19 cellular contexts compared by ENCODE assay signal in genomic region chr2:28414583-28414982, GRCh38. TPM values are rescaled to one million over a fixed set of nuclear protein-coding genes. Genes with fewer than 3 reads are reported as not detected.
DNase-seq lines count a peak whose midpoint lies in the region; ATAC-seq, FAIRE-seq and TF ChIP-seq lines count a peak whose summit lies in the region.
"Had no signal": no experiment of that assay in that cellular context is flagged by ENCODE, and none has a peak within 500 bp of the region (broad histone marks: within the 10 kb centered on the region; RNA-seq: fewer than 3 reads in every experiment).

No MANE protein-coding gene starts in this region.

- intact Hi-C loops in Right ventricle myocardium inferior (cut with DNase I), result no loop called here
- intact Hi-C loops in cardiac septum (cut with DNase I), result no loop called here
- intact Hi-C loops in transverse colon (cut with DNase I; ENCODE audit: low total_unique reads), result no loop called here

- no peak for FAIRE-seq in small intestine (lab: Jason Lieb, UNC)
- FAIRE-seq: islet of Langerhans had no signal

- no peak overlapping the region for H3K27ac ChIP-seq in mesenchymal stem cell (ENCODE audit: low read length, poor library complexity, severe bottlenecking)
- H3K27ac ChIP-seq in transverse colon, result peak overlapping the region; percentile 15 to 60 (median 46)
- no peak overlapping the region for H3K27ac ChIP-seq in small intestine (ENCODE audit: low read depth in 1 of 2, low read length in 1 of 2)
- H3K27ac ChIP-seq: KMS-11 had no signal

- no peak overlapping the region for H3K18ac ChIP-seq in mesenchymal stem cell (ENCODE audit: low read depth in 1 of 2, low read length in 2 of 2)

- no peak overlapping the region for H2AFZ ChIP-seq in mesenchymal stem cell (ENCODE audit: low read depth, low read length)

- no peak overlapping the region for H3K4ac ChIP-seq in mesenchymal stem cell (ENCODE audit: low read depth in 1 of 2, low read length in 2 of 2)

- H2BK5ac ChIP-seq in mesenchymal stem cell (ENCODE audit: low read depth, low read length, poor library complexity, severe bottlenecking), result no peak overlapping the region

- no peak overlapping the region for H2BK120ac ChIP-seq in mesenchymal stem cell (ENCODE audit: low read depth, low read length)

- DNase-seq in Right ventricle myocardium inferior (ENCODE audit: missing footprints), result no peak
- DNase-seq in cardiac septum (ENCODE audit: low spot score), result no peak
- peak; percentile 26 for DNase-seq in astrocyte of the spinal cord (ENCODE audit: low read depth, low spot score)
- DNase-seq in mesenchymal stem cell, result no peak
- no peak for DNase-seq in transverse colon
- no peak for DNase-seq in small intestine
- DNase-seq in mucosa of gallbladder (ENCODE audit: low spot score), result no peak
- DNase-seq: activated naive CD4-positive, alpha-beta T cell treated with anti-CD3 and anti-CD28 coated beads, Interleukin-2, amount 10 ng/mL, durations not matched to agents 7 days and 5 days; central memory CD4-positive, alpha-beta T cell; glutamatergic neuron; NCI-H1417 treated with DMSO at 0.1 percent for 48 hours; NCI-H510A treated with DMSO at 0.1 percent for 48 hours; stimulated activated CD4-positive, alpha-beta T cell treated with anti-CD3 and anti-CD28 coated beads, Interleukin-2, amount 100 ng/mL, for 24 hours; trophoblast cell had no signal

- H3K27me3 ChIP-seq in mesenchymal stem cell (ENCODE audit: control insufficient read depth in 1 of 2, insufficient read depth in 1 of 2, low read length in 2 of 2) (no peaks in the 10 kb centered on the region), transverse colon (no peaks in the 10 kb centered on the region), small intestine (ENCODE audit: control insufficient read depth in 2 of 2, insufficient read depth in 2 of 2, low read length in 2 of 2) (no peaks in the 10 kb centered on the region)

- H4K91ac ChIP-seq in mesenchymal stem cell (ENCODE audit: low read length), result no peak overlapping the region

- TF ChIP-seq POLR2A in transverse colon (IDR thresholded peaks at IDR 0.05), result no peak

- no peak overlapping the region for H3K4me3 ChIP-seq in astrocyte of the spinal cord (ENCODE audit: low read depth, low read length)
- H3K4me3 ChIP-seq in mesenchymal stem cell (ENCODE audit: insufficient read depth in 1 of 2, low read depth in 1 of 2, low read length in 2 of 2), result no peak overlapping the region
- no peak overlapping the region for H3K4me3 ChIP-seq in transverse colon
- H3K4me3 ChIP-seq in small intestine (ENCODE audit: low read depth in 1 of 2, low read length in 2 of 2), result no peak overlapping the region
- H3K4me3 ChIP-seq: prostate gland had no signal

- TF ChIP-seq CTCF in astrocyte of the spinal cord (IDR thresholded peaks at IDR 0.05; ENCODE audit: low read depth, low read length) (no peak), transverse colon (IDR thresholded peaks at IDR 0.05) (no peak)

- H3K4me1 ChIP-seq in mesenchymal stem cell (ENCODE audit: control insufficient read depth, insufficient read depth, low read depth, low read length), result peaks cover 39% of the 10 kb centered on the region
- H3K4me1 ChIP-seq in transverse colon, result peaks cover 19 to 52% (median 30%) of the 10 kb centered on the region in 4 donors
- no peaks in the 10 kb centered on the region for H3K4me1 ChIP-seq in small intestine (ENCODE audit: control insufficient read depth in 2 of 2, insufficient read depth in 1 of 2, low read depth in 1 of 2, low read length in 1 of 2)

- H2BK12ac ChIP-seq in mesenchymal stem cell (ENCODE audit: low read length in 2 of 2), result no peak overlapping the region

- H3K9ac ChIP-seq in mesenchymal stem cell (ENCODE audit: low read length), result peak overlapping the region; percentile 65
- H3K9ac ChIP-seq: KMS-11 had no signal

- peaks cover 60 to 98% of the 10 kb centered on the region in 2 experiments for H3K36me3 ChIP-seq in mesenchymal stem cell (ENCODE audit: control insufficient read depth in 1 of 2, insufficient read depth in 2 of 2, low read depth in 1 of 2, low read length in 2 of 2)
- H3K36me3 ChIP-seq in transverse colon, result peaks cover 0 to 59% (median 29%) of the 10 kb centered on the region in 4 donors
- H3K36me3 ChIP-seq in small intestine (ENCODE audit: control insufficient read depth in 2 of 2, insufficient read depth in 2 of 2, low read length in 2 of 2), result peaks cover 8 to 37% of the 10 kb centered on the region in 2 donors

- H3K4me2 ChIP-seq in mesenchymal stem cell (ENCODE audit: low read length, poor library complexity, severe bottlenecking), result no peak overlapping the region
- H3K4me2 ChIP-seq: KMS-11 had no signal

- in situ Hi-C loops in astrocyte of the spinal cord (cut with HindIII; ENCODE audit: low sequenced_read_pairs) (no loop called here), transverse colon (cut with MboI; ENCODE audit: low pct_ligation_motif_present in 1 of 4, low pct_unique_long_range_greater_than_20kb in 1 of 4, low sequenced_read_pairs in 3 of 4) (loop anchor here in 2 of 4 donors (25.0 kb wide), 1 partner anchor 652 kb away; the partner anchor contains the start of gene MRPL33 (in 2 of the 2))

- 80% methylated on average over 5 of the region's 5 CpGs for WGBS in mesenchymal stem cell
- 44% methylated on average over 5 of the region's 5 CpGs; no CpG with 5 or more reads in 1 of the 2 donors for WGBS in transverse colon (ENCODE audit: low coverage in 1 of 2), 2 donors
- WGBS in small intestine, 3 donors, result 57 to 76% (median 67%) methylated on average over 5 of the region's 5 CpGs

- no peak for TF ChIP-seq EP300 in transverse colon (IDR thresholded peaks at IDR 0.05; ENCODE audit: low read depth)

- H3K14ac ChIP-seq in mesenchymal stem cell (ENCODE audit: low read length in 2 of 2), result no peak overlapping the region

- no peak overlapping the region for H4K8ac ChIP-seq in mesenchymal stem cell (ENCODE audit: low read length)

- no peaks in the 10 kb centered on the region for H3K9me3 ChIP-seq in mesenchymal stem cell (ENCODE audit: control insufficient read depth, low read length)
- no peaks in the 10 kb centered on the region for H3K9me3 ChIP-seq in transverse colon
- no peaks in the 10 kb centered on the region for H3K9me3 ChIP-seq in small intestine (ENCODE audit: control insufficient read depth, low read depth)
- H3K9me3 ChIP-seq: prostate gland had no signal

- H3K79me1 ChIP-seq in mesenchymal stem cell (replicated peaks; ENCODE audit: low read length, poor library complexity, severe bottlenecking), result peaks cover 19% of the 10 kb centered on the region

- no peak overlapping the region for H2BK15ac ChIP-seq in mesenchymal stem cell (ENCODE audit: low read depth, poor library complexity, severe bottlenecking)

- no peak overlapping the region for H2AK5ac ChIP-seq in mesenchymal stem cell (ENCODE audit: low read length, severe bottlenecking)

- ATAC-seq in Right ventricle myocardium inferior (peak; percentile 11), HG02678 (IDR thresholded peaks at IDR 0.05; ENCODE audit: unreplicated experiment) (no peak)
- ATAC-seq: SK-N-SH treated with all-trans-retinoic acid at 6 μM for 48 hours had no signal

- H3K23ac ChIP-seq in mesenchymal stem cell (ENCODE audit: low read length in 2 of 2), result no peak overlapping the region

RNA-seq across cellular contexts. Expression of gene FOSL2, which starts 21.9 kb away (rescaled TPM):
- total RNA-seq in Right ventricle myocardium inferior (48.5 TPM), cardiac septum (65.4 TPM), transverse colon (100 to 1,000 TPM; 135 to 358 (median 233) TPM), mucosa of gallbladder (162 TPM)
- 15.6 TPM for polyA plus RNA-seq in mesenchymal stem cell (2013, experiment 1 of 2)
- 14.8 TPM for polyA plus RNA-seq in mesenchymal stem cell (2013, experiment 2 of 2)
- 10 to 100 TPM; 29.2 to 41.4 (median 40.0) TPM for polyA plus RNA-seq in small intestine

Comparison
In these comparisons a context has a peak if more than half of its experiments do, and no peak if none do; other contexts are left out.
1. H3K27ac ChIP-seq: peak in transverse colon (4 of 4); none in mesenchymal stem cell (single experiment) and small intestine (0 of 2).